ENCODE assay signal across 8 cellular contexts in genomic region chr5:132410451-132411381, GRCh38. TPM values are rescaled to one million over a fixed set of nuclear protein-coding genes. Genes with fewer than 3 reads are reported as not detected.
DNase-seq lines count a peak whose midpoint lies in the region; ATAC-seq and TF ChIP-seq lines count a peak whose summit lies in the region.

No MANE protein-coding gene starts in this region.

- no TSS peak for BruUV-seq in Panc1 (replicated peaks; lab: Mats Ljungman, UMichigan)

- H3K27ac ChIP-seq in Panc1 (ENCODE audit: low read length) (peak overlapping the region; percentile 96), fibroblast of lung (ENCODE audit: insufficient read depth, low read length) (peak overlapping the region; percentile 83)

- intact Hi-C loops in Panc1 (cut with micrococcal nuclease; ENCODE audit: unreplicated experiment) = no loop called here

- H3K4me1 ChIP-seq in Panc1 (ENCODE audit: control insufficient read depth, insufficient read depth, low read length) (peaks cover 50% of the 10 kb centered on the region), fibroblast of lung (ENCODE audit: control insufficient read depth, extremely low read depth, insufficient read depth, low read length) (peaks cover 20% of the 10 kb centered on the region)

- H4K20me1 ChIP-seq in fibroblast of lung (ENCODE audit: control insufficient read depth, extremely low read depth, insufficient read depth, low read length) = no peaks in the 10 kb centered on the region

- H3K27me3 ChIP-seq in Panc1 (ENCODE audit: control insufficient read depth, insufficient read depth, low read length) (no peaks in the 10 kb centered on the region), fibroblast of lung (ENCODE audit: control insufficient read depth, insufficient read depth, low read length) (no peaks in the 10 kb centered on the region)

- H3K4me2 ChIP-seq in fibroblast of lung (ENCODE audit: extremely low read depth, insufficient read depth, low read length) = peak overlapping the region; percentile 99

- ATAC-seq in Panc1 = peak; percentile 90
- ATAC-seq in natural killer cell treated with Interleukin-12 subunit alpha and Interleukin-12 subunit beta and Interleukin-15 and Interleukin-18, amount 100 ng/mL, for 72 hours = peak; percentile 92 to 93
- peak; percentile 91 for ATAC-seq in stimulated activated naive CD8-positive, alpha-beta T cell treated with anti-CD3 and anti-CD28 coated beads, Interleukin-15, amount 100 ng/mL, for 72 hours

- peaks cover 57 to 77% of the 10 kb centered on the region in 2 donors for H3K4me1 Mint-ChIP-seq in natural killer cell treated with Interleukin-12 subunit alpha and Interleukin-12 subunit beta and Interleukin-15 and Interleukin-18, amount 100 ng/mL, for 72 hours (ENCODE audit: low read depth in 2 of 2)
- peaks cover 79% of the 10 kb centered on the region for H3K4me1 Mint-ChIP-seq in stimulated activated naive CD8-positive, alpha-beta T cell treated with anti-CD3 and anti-CD28 coated beads, Interleukin-15, amount 100 ng/mL, for 72 hours

- peaks cover 10% of the 10 kb centered on the region for H3K36me3 Mint-ChIP-seq in natural killer cell treated with Interleukin-12 subunit alpha and Interleukin-12 subunit beta and Interleukin-15 and Interleukin-18, amount 100 ng/mL, for 72 hours

- peak overlapping the region; percentile 99 to 100 for H3K27ac Mint-ChIP-seq in natural killer cell treated with Interleukin-12 subunit alpha and Interleukin-12 subunit beta and Interleukin-15 and Interleukin-18, amount 100 ng/mL, for 72 hours
- H3K27ac Mint-ChIP-seq in stimulated activated naive CD8-positive, alpha-beta T cell treated with anti-CD3 and anti-CD28 coated beads, Interleukin-15, amount 100 ng/mL, for 72 hours = peak overlapping the region; percentile 97 to 99

- peak overlapping the region; percentile 93 for H3K9ac ChIP-seq in fibroblast of lung (ENCODE audit: insufficient read depth, low read length)

- peak overlapping the region; percentile 66 for H2AFZ ChIP-seq in fibroblast of lung (ENCODE audit: low read length)

- POLR2A ChIA-PET in Panc1 (lab: Charles Lee) = interaction anchor here (0.5 kb wide), 1 partner anchor 71 kb away, joined by 3 read pairs; no protein-coding TSS in a partner anchor

- H3K4me3 ChIP-seq in Panc1 (ENCODE audit: low read depth in 2 of 2, low read length in 2 of 2) = peak overlapping the region; percentile 53 to 59
- peak overlapping the region; percentile 67 to 88 (median 72) for H3K4me3 ChIP-seq in fibroblast of lung (replicated peaks in 1 of 4; ENCODE audit: control extremely low read depth in 1 of 4, insufficient read depth in 1 of 4, low read depth in 3 of 4, low read length in 4 of 4)

- H3K27me3 Mint-ChIP-seq in natural killer cell treated with Interleukin-12 subunit alpha and Interleukin-12 subunit beta and Interleukin-15 and Interleukin-18, amount 100 ng/mL, for 72 hours = no peaks in the 10 kb centered on the region
- no peaks in the 10 kb centered on the region for H3K27me3 Mint-ChIP-seq in stimulated activated naive CD8-positive, alpha-beta T cell treated with anti-CD3 and anti-CD28 coated beads, Interleukin-15, amount 100 ng/mL, for 72 hours

- no peaks in the 10 kb centered on the region for H3K36me3 ChIP-seq in Panc1 (ENCODE audit: control insufficient read depth, insufficient read depth, low read length)
- no peaks in the 10 kb centered on the region for H3K36me3 ChIP-seq in fibroblast of lung (ENCODE audit: control insufficient read depth, insufficient read depth, low read length)

- H3K9me3 Mint-ChIP-seq in natural killer cell treated with Interleukin-12 subunit alpha and Interleukin-12 subunit beta and Interleukin-15 and Interleukin-18, amount 100 ng/mL, for 72 hours = no peaks in the 10 kb centered on the region
- H3K9me3 Mint-ChIP-seq in stimulated activated naive CD8-positive, alpha-beta T cell treated with anti-CD3 and anti-CD28 coated beads, Interleukin-15, amount 100 ng/mL, for 72 hours = peaks cover 8 to 11% of the 10 kb centered on the region in 2 donors

- peaks cover 26% of the 10 kb centered on the region for H3K79me2 ChIP-seq in fibroblast of lung (ENCODE audit: control insufficient read depth, insufficient read depth, low read length)

- peak overlapping the region; percentile 96 for H3K4me3 Mint-ChIP-seq in natural killer cell treated with Interleukin-12 subunit alpha and Interleukin-12 subunit beta and Interleukin-15 and Interleukin-18, amount 100 ng/mL, for 72 hours
- peak overlapping the region; percentile 87 to 91 for H3K4me3 Mint-ChIP-seq in stimulated activated naive CD8-positive, alpha-beta T cell treated with anti-CD3 and anti-CD28 coated beads, Interleukin-15, amount 100 ng/mL, for 72 hours

- CTCF ChIA-PET in Panc1 (lab: Charles Lee) = interaction anchor here (2.0 kb wide), 1 partner anchor 23 kb away, joined by 4 read pairs; no protein-coding TSS in a partner anchor

- DNase-seq in DMS 273 treated with DMSO at 0.1 percent for 48 hours (lab: John Stamatoyannopoulos, UW) (peak; percentile 52), GM20000 (ENCODE audit: low spot score) (peak; percentile 92), HT-29 (ENCODE audit: low spot score) (peak; percentile 88), Panc1 (ENCODE audit: low read depth, low spot score) (no peak), activated T-helper 1 cell treated with Interleukin-2 at 50 U/mL for 16 hours (ENCODE audit: low read depth) (peak; percentile 71), fibroblast of lung (ENCODE audit: low read depth in 2 of 2) (peak; percentile 81 to 83)
- peak; percentile 93 for DNase-seq in natural killer cell treated with Interleukin-12 subunit alpha and Interleukin-12 subunit beta and Interleukin-15 and Interleukin-18, amount 100 ng/mL, for 72 hours (ENCODE audit: low spot score)
- DNase-seq in stimulated activated naive CD8-positive, alpha-beta T cell treated with anti-CD3 and anti-CD28 coated beads, Interleukin-15, amount 100 ng/mL, for 72 hours = peak; percentile 87 to 92

- in situ Hi-C loops in Panc1 (cut with HindIII; ENCODE audit: low pct_unique_long_range_greater_than_20kb, low sequenced_read_pairs) = no loop called here

- TF ChIP-seq CTCF in GM20000 (IDR thresholded peaks at IDR 0.05; ENCODE audit: extremely low read depth, missing control alignments) (peak; percentile 52), Panc1 (IDR thresholded peaks at IDR 0.05) (peak; percentile 90), fibroblast of lung (conservative IDR thresholded peaks at IDR 0.05 in 1 of 2, IDR thresholded peaks at IDR 0.05 in 1 of 2; ENCODE audit: low read depth in 1 of 2, low read length in 2 of 2) (peak; percentile 42 to 47)

- H3K9me3 ChIP-seq in Panc1 (ENCODE audit: control insufficient read depth, insufficient read depth, low read depth, low read length) = peaks cover 5% of the 10 kb centered on the region; the same call in 1 of the 2 replicates
- no peaks in the 10 kb centered on the region for H3K9me3 ChIP-seq in fibroblast of lung (ENCODE audit: control insufficient read depth, insufficient read depth, low read depth, low read length)

RNA-seq across cellular contexts. Expression of gene SLC22A5, which starts 41.2 kb away (rescaled TPM):
- 6.6 and 11.9 TPM in 2 replicates for total RNA-seq in HT-29 (2014; rRNA removed; shearing (Covaris generic))
- total RNA-seq in Panc1 (2021; ENCODE audit: unreplicated experiment) (9.5 TPM), fibroblast of lung (7.7 and 8.8 TPM in 2 replicates)
- polyA plus RNA-seq in Panc1 (2012; ENCODE audit: insufficient read length) = 7.2 TPM
- polyA plus RNA-seq in fibroblast of lung = 3.4 and 8.2 TPM in 2 replicates
- 2.1 and 3.3 TPM in 2 replicates for polyA plus RNA-seq in fibroblast of lung (2012)
- 35.8 and 42.9 TPM in 2 replicates for polyA minus RNA-seq in fibroblast of lung (ENCODE audit: low replicate concordance)
- total RNA-seq in natural killer cell treated with Interleukin-12 subunit alpha and Interleukin-12 subunit beta and Interleukin-15 and Interleukin-18, amount 100 ng/mL, for 72 hours = 1 to 10 TPM; 3.5 to 6.4 TPM
